Comparison of ENCODE assay signal across 8 cellular contexts in genomic region chrX:46561931-46562721, GRCh38.
DNase-seq lines count a peak whose midpoint lies in the region; ATAC-seq lines count a peak whose summit lies in the region.

No MANE protein-coding gene starts in this region.

- peak; percentile 99 for ATAC-seq in GM19395 (IDR thresholded peaks at IDR 0.05; ENCODE audit: unreplicated experiment)
- ATAC-seq in HG03280 (IDR thresholded peaks at IDR 0.05; ENCODE audit: unreplicated experiment) = peak; percentile 96
- peak; percentile 85 for ATAC-seq in stimulated activated naive CD8-positive, alpha-beta T cell treated with anti-CD3 and anti-CD28 coated beads, Interleukin-15, Interleukin-2, amounts not matched to agents 100 U/mL and 50 U/mL, for 24 hours

- DNase-seq in EH (ENCODE audit: low read depth) (peak; percentile 8), UCSD-AML1 (lab: John Stamatoyannopoulos, UW; ENCODE audit: unreplicated experiment) (peak; percentile 42), SW 1271 (lab: John Stamatoyannopoulos, UW) (no peak), SHP77 (lab: John Stamatoyannopoulos, UW) (no peak)
- DNase-seq in stimulated activated naive CD8-positive, alpha-beta T cell treated with anti-CD3 and anti-CD28 coated beads, Interleukin-15, Interleukin-2, amounts not matched to agents 100 U/mL and 50 U/mL, for 24 hours = no peak
- DNase-seq in stimulated activated CD4-positive, alpha-beta T cell treated with anti-CD3 and anti-CD28 coated beads, Interleukin-15, amount 100 ng/mL, for 24 hours = no peak

Comparison
In these comparisons a context has a peak if more than half of its experiments do, and no peak if none do; other contexts are left out.
1. DNase-seq: peak in EH (single experiment) and UCSD-AML1 (single experiment); none in stimulated activated naive CD8-positive, alpha-beta T cell treated with anti-CD3 and anti-CD28 coated beads, Interleukin-15, Interleukin-2, amounts not matched to agents 100 U/mL and 50 U/mL, for 24 hours (single experiment), SW 1271 (0 of 2), stimulated activated CD4-positive, alpha-beta T cell treated with anti-CD3 and anti-CD28 coated beads, Interleukin-15, amount 100 ng/mL, for 24 hours (single experiment) and SHP77 (0 of 2).
2. Peak in every context shown above with its lines, with median percentiles within 50 percentile points of each other: ATAC-seq.